ENCODE assay signal across 1 cellular context in the genomic region with DNA sequence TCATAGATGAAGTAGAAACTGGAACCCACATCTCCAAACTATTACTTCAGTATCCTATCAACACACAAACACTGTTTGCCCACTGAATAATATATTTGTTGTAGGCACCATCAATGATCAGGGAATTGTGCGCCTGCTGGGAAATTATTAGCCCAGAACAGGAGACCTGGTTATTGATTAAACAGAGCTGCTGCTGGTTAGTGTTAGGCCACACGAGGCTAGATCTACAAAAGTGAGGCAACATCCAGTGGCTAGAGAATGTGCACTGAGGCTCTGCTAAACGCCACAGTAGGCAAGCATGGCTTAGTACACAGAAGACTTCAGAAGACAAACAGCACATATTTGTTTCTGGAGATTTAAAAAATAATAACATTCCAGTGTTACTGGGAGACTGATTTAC.
TF ChIP-seq lines count a peak whose summit lies in the region.

No MANE protein-coding gene starts in this region.

TF ChIP-seq in HepG2, 621 proteins besides CTCF, POLR2A, EP300 and RAD21 (continued from another document and continues in another):
- TF ChIP-seq JUNB (CRISPR knock-in tag; IDR thresholded peaks at IDR 0.05; ENCODE audit: borderline replicate concordance) (no peak), TRIM24 (CRISPR knock-in tag; IDR thresholded peaks at IDR 0.05) (no peak), NFE2L1 (CRISPR knock-in tag; IDR thresholded peaks at IDR 0.05; ENCODE audit: borderline replicate concordance) (no peak), IRX3 (CRISPR knock-in tag; IDR thresholded peaks at IDR 0.05; ENCODE audit: borderline replicate concordance, low read depth) (no peak), ZNF292 (CRISPR knock-in tag; IDR thresholded peaks at IDR 0.05; ENCODE audit: borderline replicate concordance, low read depth) (no peak), NR2C2 (CRISPR knock-in tag; IDR thresholded peaks at IDR 0.05; ENCODE audit: borderline replicate concordance) (no peak), ZNF501 (CRISPR knock-in tag; IDR thresholded peaks at IDR 0.05) (no peak), ZNF282 (IDR thresholded peaks at IDR 0.05; ENCODE audit: partially characterized antibody) (no peak), ZNF569 (CRISPR knock-in tag; IDR thresholded peaks at IDR 0.05; ENCODE audit: borderline replicate concordance) (no peak), ZNF841 (CRISPR knock-in tag; IDR thresholded peaks at IDR 0.05; ENCODE audit: borderline replicate concordance) (no peak), SNRNP70 (IDR thresholded peaks at IDR 0.05; ENCODE audit: low read depth, low read length) (no peak), NFKB2 (CRISPR knock-in tag; IDR thresholded peaks at IDR 0.05; ENCODE audit: borderline replicate concordance) (no peak), POLR2AphosphoS5 (IDR thresholded peaks at IDR 0.05; ENCODE audit: low read depth, low read length) (no peak), TCF7L2 (IDR thresholded peaks at IDR 0.05; ENCODE audit: low read depth, low read length) (no peak), POLR2AphosphoS2 (IDR thresholded peaks at IDR 0.05; ENCODE audit: low read depth, low read length) (no peak), ZNF496 (CRISPR knock-in tag; IDR thresholded peaks at IDR 0.05; ENCODE audit: insufficient replicate concordance) (no peak), RARG (CRISPR knock-in tag; IDR thresholded peaks at IDR 0.05; ENCODE audit: low read depth) (no peak), KDM6A (CRISPR knock-in tag; IDR thresholded peaks at IDR 0.05; ENCODE audit: low read depth) (no peak), IRF2 (CRISPR knock-in tag; IDR thresholded peaks at IDR 0.05) (no peak), ZNF10 (CRISPR knock-in tag; IDR thresholded peaks at IDR 0.05; ENCODE audit: borderline replicate concordance, low read depth) (no peak), FIP1L1 (IDR thresholded peaks at IDR 0.05; ENCODE audit: borderline replicate concordance, insufficient read depth, low read depth, low read length) (no peak), TCF7 (IDR thresholded peaks at IDR 0.05; ENCODE audit: low read depth) (no peak), YY1 (IDR thresholded peaks at IDR 0.05; ENCODE audit: insufficient read depth, insufficient replicate concordance, low read depth, low read length) (no peak), ZNF816 (CRISPR knock-in tag; IDR thresholded peaks at IDR 0.05; ENCODE audit: borderline replicate concordance) (no peak), ZNF333 (CRISPR knock-in tag; IDR thresholded peaks at IDR 0.05; ENCODE audit: borderline replicate concordance) (no peak), TEAD2 (CRISPR knock-in tag; IDR thresholded peaks at IDR 0.05) (no peak), DR1 (CRISPR knock-in tag; IDR thresholded peaks at IDR 0.05) (no peak), ZNF451 (CRISPR knock-in tag; IDR thresholded peaks at IDR 0.05) (no peak), MTF1 (CRISPR knock-in tag; IDR thresholded peaks at IDR 0.05) (no peak), ZNF460 (CRISPR knock-in tag; IDR thresholded peaks at IDR 0.05; ENCODE audit: borderline replicate concordance) (no peak), MXD4 (CRISPR knock-in tag; IDR thresholded peaks at IDR 0.05) (0 out of 2 replicates have a peak, but pooled peaks have one; percentile 50), CBX5 (CRISPR knock-in tag; IDR thresholded peaks at IDR 0.05; ENCODE audit: borderline replicate concordance) (no peak; the same call in 1 of the 2 replicates), FOXK2 (IDR thresholded peaks at IDR 0.05) (peak; percentile 36; the same call in 1 of the 2 replicates), RBM39 (IDR thresholded peaks at IDR 0.05; ENCODE audit: low read depth, low read length, poor library complexity, severe bottlenecking) (no peak), ZNF230 (CRISPR knock-in tag; IDR thresholded peaks at IDR 0.05) (no peak), ZFP37 (CRISPR knock-in tag; IDR thresholded peaks at IDR 0.05; ENCODE audit: borderline replicate concordance) (no peak), MIXL1 (CRISPR knock-in tag; IDR thresholded peaks at IDR 0.05) (peak; percentile 77; the same call in 1 of the 2 replicates), ZC3H4 (CRISPR knock-in tag; IDR thresholded peaks at IDR 0.05; ENCODE audit: borderline replicate concordance) (no peak), ARHGAP35 (CRISPR knock-in tag; IDR thresholded peaks at IDR 0.05; ENCODE audit: borderline replicate concordance) (no peak), ZNF101 (CRISPR knock-in tag; IDR thresholded peaks at IDR 0.05; ENCODE audit: borderline replicate concordance, low read depth) (no peak), HOXA7 (CRISPR knock-in tag; IDR thresholded peaks at IDR 0.05) (no peak), FOXC1 (CRISPR knock-in tag; IDR thresholded peaks at IDR 0.05; ENCODE audit: borderline replicate concordance) (no peak), NCOA2 (CRISPR knock-in tag; IDR thresholded peaks at IDR 0.05) (peak; percentile 69; the same call in 1 of the 2 replicates), ESRRA (CRISPR knock-in tag; IDR thresholded peaks at IDR 0.05; ENCODE audit: low read depth) (no peak), FOXK1 (CRISPR knock-in tag; IDR thresholded peaks at IDR 0.05; ENCODE audit: borderline replicate concordance, low read depth) (peak; percentile 20; the same call in 1 of the 2 replicates), BCL6 (CRISPR knock-in tag; IDR thresholded peaks at IDR 0.05) (peak; percentile 69)
- TF ChIP-seq, protein P1, sequence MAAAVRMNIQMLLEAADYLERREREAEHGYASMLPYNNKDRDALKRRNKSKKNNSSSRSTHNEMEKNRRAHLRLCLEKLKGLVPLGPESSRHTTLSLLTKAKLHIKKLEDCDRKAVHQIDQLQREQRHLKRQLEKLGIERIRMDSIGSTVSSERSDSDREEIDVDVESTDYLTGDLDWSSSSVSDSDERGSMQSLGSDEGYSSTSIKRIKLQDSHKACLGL (CRISPR knock-in tag; IDR thresholded peaks at IDR 0.05): no peak
- TF ChIP-seq, protein P2, sequence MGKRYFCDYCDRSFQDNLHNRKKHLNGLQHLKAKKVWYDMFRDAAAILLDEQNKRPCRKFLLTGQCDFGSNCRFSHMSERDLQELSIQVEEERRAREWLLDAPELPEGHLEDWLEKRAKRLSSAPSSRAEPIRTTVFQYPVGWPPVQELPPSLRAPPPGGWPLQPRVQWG (CRISPR knock-in tag; IDR thresholded peaks at IDR 0.05; ENCODE audit: borderline replicate concordance, low read depth): no peak
- TF ChIP-seq, protein P3, sequence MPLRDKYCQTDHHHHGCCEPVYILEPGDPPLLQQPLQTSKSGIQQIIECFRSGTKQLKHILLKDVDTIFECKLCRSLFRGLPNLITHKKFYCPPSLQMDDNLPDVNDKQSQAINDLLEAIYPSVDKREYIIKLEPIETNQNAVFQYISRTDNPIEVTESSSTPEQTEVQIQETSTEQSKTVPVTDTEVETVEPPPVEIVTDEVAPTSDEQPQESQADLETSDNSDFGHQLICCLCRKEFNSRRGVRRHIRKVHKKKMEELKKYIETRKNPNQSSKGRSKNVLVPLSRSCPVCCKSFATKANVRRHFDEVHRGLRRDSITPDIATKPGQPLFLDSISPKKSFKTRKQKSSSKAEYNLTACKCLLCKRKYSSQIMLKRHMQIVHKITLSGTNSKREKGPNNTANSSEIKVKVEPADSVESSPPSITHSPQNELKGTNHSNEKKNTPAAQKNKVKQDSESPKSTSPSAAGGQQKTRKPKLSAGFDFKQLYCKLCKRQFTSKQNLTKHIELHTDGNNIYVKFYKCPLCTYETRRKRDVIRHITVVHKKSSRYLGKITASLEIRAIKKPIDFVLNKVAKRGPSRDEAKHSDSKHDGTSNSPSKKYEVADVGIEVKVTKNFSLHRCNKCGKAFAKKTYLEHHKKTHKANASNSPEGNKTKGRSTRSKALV (CRISPR knock-in tag; IDR thresholded peaks at IDR 0.05): no peak
- TF ChIP-seq, protein P4, sequence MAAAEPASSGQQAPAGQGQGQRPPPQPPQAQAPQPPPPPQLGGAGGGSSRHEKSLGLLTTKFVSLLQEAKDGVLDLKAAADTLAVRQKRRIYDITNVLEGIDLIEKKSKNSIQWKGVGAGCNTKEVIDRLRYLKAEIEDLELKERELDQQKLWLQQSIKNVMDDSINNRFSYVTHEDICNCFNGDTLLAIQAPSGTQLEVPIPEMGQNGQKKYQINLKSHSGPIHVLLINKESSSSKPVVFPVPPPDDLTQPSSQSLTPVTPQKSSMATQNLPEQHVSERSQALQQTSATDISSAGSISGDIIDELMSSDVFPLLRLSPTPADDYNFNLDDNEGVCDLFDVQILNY (CRISPR knock-in tag; conservative IDR thresholded peaks at IDR 0.05): no peak
- TF ChIP-seq, protein P5, sequence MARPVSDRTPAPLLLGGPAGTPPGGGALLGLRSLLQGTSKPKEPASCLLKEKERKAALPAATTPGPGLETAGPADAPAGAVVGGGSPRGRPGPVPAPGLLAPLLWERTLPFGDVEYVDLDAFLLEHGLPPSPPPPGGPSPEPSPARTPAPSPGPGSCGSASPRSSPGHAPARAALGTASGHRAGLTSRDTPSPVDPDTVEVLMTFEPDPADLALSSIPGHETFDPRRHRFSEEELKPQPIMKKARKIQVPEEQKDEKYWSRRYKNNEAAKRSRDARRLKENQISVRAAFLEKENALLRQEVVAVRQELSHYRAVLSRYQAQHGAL (CRISPR knock-in tag; IDR thresholded peaks at IDR 0.05; ENCODE audit: not compliant biosample characterization): no peak
- TF ChIP-seq, protein P6, sequence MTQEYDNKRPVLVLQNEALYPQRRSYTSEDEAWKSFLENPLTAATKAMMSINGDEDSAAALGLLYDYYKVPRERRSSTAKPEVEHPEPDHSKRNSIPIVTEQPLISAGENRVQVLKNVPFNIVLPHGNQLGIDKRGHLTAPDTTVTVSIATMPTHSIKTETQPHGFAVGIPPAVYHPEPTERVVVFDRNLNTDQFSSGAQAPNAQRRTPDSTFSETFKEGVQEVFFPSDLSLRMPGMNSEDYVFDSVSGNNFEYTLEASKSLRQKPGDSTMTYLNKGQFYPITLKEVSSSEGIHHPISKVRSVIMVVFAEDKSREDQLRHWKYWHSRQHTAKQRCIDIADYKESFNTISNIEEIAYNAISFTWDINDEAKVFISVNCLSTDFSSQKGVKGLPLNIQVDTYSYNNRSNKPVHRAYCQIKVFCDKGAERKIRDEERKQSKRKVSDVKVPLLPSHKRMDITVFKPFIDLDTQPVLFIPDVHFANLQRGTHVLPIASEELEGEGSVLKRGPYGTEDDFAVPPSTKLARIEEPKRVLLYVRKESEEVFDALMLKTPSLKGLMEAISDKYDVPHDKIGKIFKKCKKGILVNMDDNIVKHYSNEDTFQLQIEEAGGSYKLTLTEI (CRISPR knock-in tag; conservative IDR thresholded peaks at IDR 0.05): no peak
- TF ChIP-seq, protein P7, sequence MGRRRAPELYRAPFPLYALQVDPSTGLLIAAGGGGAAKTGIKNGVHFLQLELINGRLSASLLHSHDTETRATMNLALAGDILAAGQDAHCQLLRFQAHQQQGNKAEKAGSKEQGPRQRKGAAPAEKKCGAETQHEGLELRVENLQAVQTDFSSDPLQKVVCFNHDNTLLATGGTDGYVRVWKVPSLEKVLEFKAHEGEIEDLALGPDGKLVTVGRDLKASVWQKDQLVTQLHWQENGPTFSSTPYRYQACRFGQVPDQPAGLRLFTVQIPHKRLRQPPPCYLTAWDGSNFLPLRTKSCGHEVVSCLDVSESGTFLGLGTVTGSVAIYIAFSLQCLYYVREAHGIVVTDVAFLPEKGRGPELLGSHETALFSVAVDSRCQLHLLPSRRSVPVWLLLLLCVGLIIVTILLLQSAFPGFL (CRISPR knock-in tag; IDR thresholded peaks at IDR 0.05): no peak
- TF ChIP-seq, protein P8, sequence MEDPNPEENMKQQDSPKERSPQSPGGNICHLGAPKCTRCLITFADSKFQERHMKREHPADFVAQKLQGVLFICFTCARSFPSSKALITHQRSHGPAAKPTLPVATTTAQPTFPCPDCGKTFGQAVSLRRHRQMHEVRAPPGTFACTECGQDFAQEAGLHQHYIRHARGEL (CRISPR knock-in tag; IDR thresholded peaks at IDR 0.05): no peak
- TF ChIP-seq, protein P9, sequence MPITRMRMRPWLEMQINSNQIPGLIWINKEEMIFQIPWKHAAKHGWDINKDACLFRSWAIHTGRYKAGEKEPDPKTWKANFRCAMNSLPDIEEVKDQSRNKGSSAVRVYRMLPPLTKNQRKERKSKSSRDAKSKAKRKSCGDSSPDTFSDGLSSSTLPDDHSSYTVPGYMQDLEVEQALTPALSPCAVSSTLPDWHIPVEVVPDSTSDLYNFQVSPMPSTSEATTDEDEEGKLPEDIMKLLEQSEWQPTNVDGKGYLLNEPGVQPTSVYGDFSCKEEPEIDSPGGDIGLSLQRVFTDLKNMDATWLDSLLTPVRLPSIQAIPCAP (CRISPR knock-in tag; IDR thresholded peaks at IDR 0.05; ENCODE audit: low read depth): no peak
- TF ChIP-seq, protein P10, sequence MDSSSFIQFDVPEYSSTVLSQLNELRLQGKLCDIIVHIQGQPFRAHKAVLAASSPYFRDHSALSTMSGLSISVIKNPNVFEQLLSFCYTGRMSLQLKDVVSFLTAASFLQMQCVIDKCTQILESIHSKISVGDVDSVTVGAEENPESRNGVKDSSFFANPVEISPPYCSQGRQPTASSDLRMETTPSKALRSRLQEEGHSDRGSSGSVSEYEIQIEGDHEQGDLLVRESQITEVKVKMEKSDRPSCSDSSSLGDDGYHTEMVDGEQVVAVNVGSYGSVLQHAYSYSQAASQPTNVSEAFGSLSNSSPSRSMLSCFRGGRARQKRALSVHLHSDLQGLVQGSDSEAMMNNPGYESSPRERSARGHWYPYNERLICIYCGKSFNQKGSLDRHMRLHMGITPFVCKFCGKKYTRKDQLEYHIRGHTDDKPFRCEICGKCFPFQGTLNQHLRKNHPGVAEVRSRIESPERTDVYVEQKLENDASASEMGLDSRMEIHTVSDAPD (CRISPR knock-in tag; IDR thresholded peaks at IDR 0.05): peak; percentile 25; the same call in 1 of the 2 replicates
- TF ChIP-seq, protein P11, sequence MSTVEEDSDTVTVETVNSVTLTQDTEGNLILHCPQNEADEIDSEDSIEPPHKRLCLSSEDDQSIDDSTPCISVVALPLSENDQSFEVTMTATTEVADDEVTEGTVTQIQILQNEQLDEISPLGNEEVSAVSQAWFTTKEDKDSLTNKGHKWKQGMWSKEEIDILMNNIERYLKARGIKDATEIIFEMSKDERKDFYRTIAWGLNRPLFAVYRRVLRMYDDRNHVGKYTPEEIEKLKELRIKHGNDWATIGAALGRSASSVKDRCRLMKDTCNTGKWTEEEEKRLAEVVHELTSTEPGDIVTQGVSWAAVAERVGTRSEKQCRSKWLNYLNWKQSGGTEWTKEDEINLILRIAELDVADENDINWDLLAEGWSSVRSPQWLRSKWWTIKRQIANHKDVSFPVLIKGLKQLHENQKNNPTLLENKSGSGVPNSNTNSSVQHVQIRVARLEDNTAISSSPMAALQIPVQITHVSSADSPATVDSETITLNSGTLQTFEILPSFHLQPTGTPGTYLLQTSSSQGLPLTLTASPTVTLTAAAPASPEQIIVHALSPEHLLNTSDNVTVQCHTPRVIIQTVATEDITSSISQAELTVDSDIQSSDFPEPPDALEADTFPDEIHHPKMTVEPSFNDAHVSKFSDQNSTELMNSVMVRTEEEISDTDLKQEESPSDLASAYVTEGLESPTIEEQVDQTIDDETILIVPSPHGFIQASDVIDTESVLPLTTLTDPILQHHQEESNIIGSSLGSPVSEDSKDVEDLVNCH (CRISPR knock-in tag; IDR thresholded peaks at IDR 0.05): no peak
- TF ChIP-seq, protein P12, sequence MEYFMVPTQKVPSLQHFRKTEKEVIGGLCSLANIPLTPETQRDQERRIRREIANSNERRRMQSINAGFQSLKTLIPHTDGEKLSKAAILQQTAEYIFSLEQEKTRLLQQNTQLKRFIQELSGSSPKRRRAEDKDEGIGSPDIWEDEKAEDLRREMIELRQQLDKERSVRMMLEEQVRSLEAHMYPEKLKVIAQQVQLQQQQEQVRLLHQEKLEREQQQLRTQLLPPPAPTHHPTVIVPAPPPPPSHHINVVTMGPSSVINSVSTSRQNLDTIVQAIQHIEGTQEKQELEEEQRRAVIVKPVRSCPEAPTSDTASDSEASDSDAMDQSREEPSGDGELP (IDR thresholded peaks at IDR 0.05; ENCODE audit: borderline replicate concordance, low read depth): no peak
